Comparison of ENCODE assay signal across 8 cellular contexts in genomic region chr7:106542550-106543220, GRCh38.
A peak's percentile ranks its signal among the peaks of the same experiment; 100 is the strongest.
DNase-seq lines count a peak whose midpoint lies in the region; ATAC-seq lines count a peak whose summit lies in the region.

No MANE protein-coding gene starts in this region.

- ATAC-seq in GM19043 (IDR thresholded peaks at IDR 0.05; ENCODE audit: low read depth, unreplicated experiment): peak; percentile 86
- ATAC-seq in HG03460 (IDR thresholded peaks at IDR 0.05; ENCODE audit: unreplicated experiment): peak; percentile 84
- ATAC-seq in GM21737 (IDR thresholded peaks at IDR 0.05; ENCODE audit: unreplicated experiment): no peak

- peak in 1 of 5 donors; percentile 6 for DNase-seq in CD8-positive, alpha-beta memory T cell
- peak; percentile 80 for DNase-seq in NCI-H748 (lab: John Stamatoyannopoulos, UW; ENCODE audit: unreplicated experiment)
- peak; percentile 29 for DNase-seq in activated T-cell treated with anti-CD3 and anti-CD28 coated beads for 48 hours (ENCODE audit: low read depth)
- DNase-seq in glomerular visceral epithelial cell (ENCODE audit: extremely low spot score): peak; percentile 65
- DNase-seq in putamen (ENCODE audit: low spot score): peak; percentile 1

- H3K9me3 ChIP-seq in CD8-positive, alpha-beta memory T cell (ENCODE audit: low read length): no peaks in the 10 kb centered on the region

- peak overlapping the region; percentile 17 for H3K27ac ChIP-seq in CD8-positive, alpha-beta memory T cell (ENCODE audit: low read depth, low read length)

- H3K36me3 Mint-ChIP-seq in CD8-positive, alpha-beta memory T cell: no peaks in the 10 kb centered on the region

- H3K9me3 Mint-ChIP-seq in CD8-positive, alpha-beta memory T cell: no peaks in the 10 kb centered on the region

- H3K4me1 ChIP-seq in CD8-positive, alpha-beta memory T cell (ENCODE audit: insufficient read depth, low read length): no peaks in the 10 kb centered on the region

- no peak overlapping the region for H3K4me3 Mint-ChIP-seq in CD8-positive, alpha-beta memory T cell

- CTCF ChIA-PET in CD8-positive, alpha-beta memory T cell (lab: Charles Lee): interaction anchor here (1.0 to 3.4 kb wide), 4 partner anchors 9 to 366 kb away, joined by 3 to 13 read pairs (median 4); no protein-coding TSS in a partner anchor

- no peak overlapping the region for H3K27ac Mint-ChIP-seq in CD8-positive, alpha-beta memory T cell

- H3K27me3 ChIP-seq in CD8-positive, alpha-beta memory T cell (ENCODE audit: insufficient read depth, low read length, poor library complexity, severe bottlenecking): no peaks in the 10 kb centered on the region

- H3K36me3 ChIP-seq in CD8-positive, alpha-beta memory T cell (ENCODE audit: insufficient read depth, low read length): no peaks in the 10 kb centered on the region

- POLR2A ChIA-PET in CD8-positive, alpha-beta memory T cell (lab: Charles Lee): no interaction called here

- H3K4me3 ChIP-seq in CD8-positive, alpha-beta memory T cell (ENCODE audit: low read length): no peak overlapping the region

- H3K4me1 Mint-ChIP-seq in CD8-positive, alpha-beta memory T cell: peaks cover 0 to 13% (median 5%) of the 10 kb centered on the region in 3 donors

- peaks cover 0 to 12% of the 10 kb centered on the region in 2 donors for H3K27me3 Mint-ChIP-seq in CD8-positive, alpha-beta memory T cell
